Comparison of ENCODE assay signal across 1 cellular context in genomic region chr11:1748467-1749019, GRCh38.
TF ChIP-seq lines count a peak whose summit lies in the region.

No MANE protein-coding gene starts in this region.

TF ChIP-seq in HepG2, 621 proteins besides CTCF, POLR2A, EP300 and RAD21:
- TF ChIP-seq, protein P1, sequence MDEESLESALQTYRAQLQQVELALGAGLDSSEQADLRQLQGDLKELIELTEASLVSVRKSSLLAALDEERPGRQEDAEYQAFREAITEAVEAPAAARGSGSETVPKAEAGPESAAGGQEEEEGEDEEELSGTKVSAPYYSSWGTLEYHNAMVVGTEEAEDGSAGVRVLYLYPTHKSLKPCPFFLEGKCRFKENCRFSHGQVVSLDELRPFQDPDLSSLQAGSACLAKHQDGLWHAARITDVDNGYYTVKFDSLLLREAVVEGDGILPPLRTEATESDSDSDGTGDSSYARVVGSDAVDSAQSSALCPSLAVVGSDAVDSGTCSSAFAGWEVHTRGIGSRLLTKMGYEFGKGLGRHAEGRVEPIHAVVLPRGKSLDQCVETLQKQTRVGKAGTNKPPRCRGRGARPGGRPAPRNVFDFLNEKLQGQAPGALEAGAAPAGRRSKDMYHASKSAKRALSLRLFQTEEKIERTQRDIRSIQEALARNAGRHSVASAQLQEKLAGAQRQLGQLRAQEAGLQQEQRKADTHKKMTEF (CRISPR knock-in tag; IDR thresholded peaks at IDR 0.05), result no peak
TF ChIP-seq in HepG2: peak in this region for 0.
